ENCODE assay signal across 1 cellular context in the genomic region with DNA sequence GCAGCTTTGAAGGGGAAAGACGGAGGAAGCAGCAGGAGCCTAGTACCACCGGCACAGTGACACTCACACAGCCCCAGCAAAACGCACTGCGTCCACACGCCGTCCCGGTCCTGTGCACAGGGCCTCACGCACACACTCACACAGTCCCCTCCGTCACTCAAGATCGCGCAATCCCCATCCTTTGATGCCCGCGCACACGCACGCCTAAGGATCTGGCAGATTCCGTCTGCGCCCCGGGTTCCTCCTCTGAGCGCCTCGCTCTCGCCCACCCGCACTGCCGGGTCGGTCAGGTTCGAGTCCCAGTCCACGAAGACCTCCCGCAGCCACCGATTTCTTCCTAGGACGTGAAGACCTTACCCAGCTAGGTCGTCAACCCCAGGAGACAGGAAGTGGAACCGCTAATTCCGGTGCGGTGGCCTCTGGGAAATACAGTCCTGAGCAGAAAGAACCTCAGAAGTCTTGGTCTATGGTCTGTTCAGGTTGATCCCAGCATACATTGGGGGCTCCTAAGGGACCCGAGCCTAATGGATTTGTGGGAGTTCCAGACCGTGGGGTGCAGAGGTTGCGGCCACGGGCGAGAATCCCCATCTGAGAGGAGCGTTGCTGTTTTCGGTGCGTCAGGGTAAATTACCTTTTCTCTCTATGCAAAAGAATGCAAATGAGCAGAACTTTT.
TF ChIP-seq lines count a peak whose summit lies in the region.

Gene ZNF780B (minus strand): TSS at position 400 of the 673 bp plus-strand sequence. CDS start 5,899 bp downstream, outside the sequence.

TF ChIP-seq in HepG2, 621 proteins besides CTCF, POLR2A, EP300 and RAD21 (continued from another document and continues in another):
- TF ChIP-seq, protein P1, sequence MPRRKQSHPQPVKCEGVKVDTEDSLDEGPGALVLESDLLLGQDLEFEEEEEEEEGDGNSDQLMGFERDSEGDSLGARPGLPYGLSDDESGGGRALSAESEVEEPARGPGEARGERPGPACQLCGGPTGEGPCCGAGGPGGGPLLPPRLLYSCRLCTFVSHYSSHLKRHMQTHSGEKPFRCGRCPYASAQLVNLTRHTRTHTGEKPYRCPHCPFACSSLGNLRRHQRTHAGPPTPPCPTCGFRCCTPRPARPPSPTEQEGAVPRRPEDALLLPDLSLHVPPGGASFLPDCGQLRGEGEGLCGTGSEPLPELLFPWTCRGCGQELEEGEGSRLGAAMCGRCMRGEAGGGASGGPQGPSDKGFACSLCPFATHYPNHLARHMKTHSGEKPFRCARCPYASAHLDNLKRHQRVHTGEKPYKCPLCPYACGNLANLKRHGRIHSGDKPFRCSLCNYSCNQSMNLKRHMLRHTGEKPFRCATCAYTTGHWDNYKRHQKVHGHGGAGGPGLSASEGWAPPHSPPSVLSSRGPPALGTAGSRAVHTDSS (CRISPR knock-in tag; conservative IDR thresholded peaks at IDR 0.05) = no peak
- TF ChIP-seq ZFX (CRISPR knock-in tag; IDR thresholded peaks at IDR 0.05; ENCODE audit: low read depth) (peak; percentile 87), ZSCAN31 (CRISPR knock-in tag; IDR thresholded peaks at IDR 0.05; ENCODE audit: low read depth) (peak; percentile 59; the same call in 1 of the 2 replicates), KLF12 (CRISPR knock-in tag; IDR thresholded peaks at IDR 0.05; ENCODE audit: borderline replicate concordance) (no peak), PRPF4 (IDR thresholded peaks at IDR 0.05; ENCODE audit: low read depth, low read length, poor library complexity, severe bottlenecking) (no peak), CCDC6 (CRISPR knock-in tag; IDR thresholded peaks at IDR 0.05) (peak; percentile 64; the same call in 1 of the 2 replicates), GTF2F1 (IDR thresholded peaks at IDR 0.05; ENCODE audit: low read length) (no peak), HOXA7 (CRISPR knock-in tag; IDR thresholded peaks at IDR 0.05) (no peak), NR2F2 (IDR thresholded peaks at IDR 0.05; ENCODE audit: borderline replicate concordance, low read depth) (no peak), ZNF781 (CRISPR knock-in tag; IDR thresholded peaks at IDR 0.05; ENCODE audit: borderline replicate concordance, not compliant biosample characterization) (peak; percentile 83), ZNF326 (CRISPR knock-in tag; IDR thresholded peaks at IDR 0.05; ENCODE audit: borderline replicate concordance) (no peak), ZFP62 (CRISPR knock-in tag; IDR thresholded peaks at IDR 0.05) (no peak), PHF21A (CRISPR knock-in tag; IDR thresholded peaks at IDR 0.05) (peak; percentile 47; the same call in 1 of the 2 replicates), HNRNPH1 (optimal IDR thresholded peaks at IDR 0.05; ENCODE audit: low read depth, low read length) (no peak), MED13 (CRISPR knock-in tag; IDR thresholded peaks at IDR 0.05) (0 out of 2 replicates have a peak, but pooled peaks have one; percentile 26), ZNF292 (CRISPR knock-in tag; IDR thresholded peaks at IDR 0.05; ENCODE audit: borderline replicate concordance, low read depth) (peak; percentile 79; the same call in 1 of the 2 replicates), AHDC1 (CRISPR knock-in tag; IDR thresholded peaks at IDR 0.05; ENCODE audit: borderline replicate concordance) (no peak), PHF5A (CRISPR knock-in tag; IDR thresholded peaks at IDR 0.05; ENCODE audit: low read depth, unreplicated experiment) (no peak), FOSL2 (CRISPR knock-in tag; IDR thresholded peaks at IDR 0.05) (0 out of 2 replicates have a peak, but pooled peaks have one; percentile 11), MXI1 (IDR thresholded peaks at IDR 0.05; ENCODE audit: borderline replicate concordance, low read depth, low read length) (no peak), DNMT3B (CRISPR knock-in tag; conservative IDR thresholded peaks at IDR 0.05) (no peak)
- TF ChIP-seq, protein P2, sequence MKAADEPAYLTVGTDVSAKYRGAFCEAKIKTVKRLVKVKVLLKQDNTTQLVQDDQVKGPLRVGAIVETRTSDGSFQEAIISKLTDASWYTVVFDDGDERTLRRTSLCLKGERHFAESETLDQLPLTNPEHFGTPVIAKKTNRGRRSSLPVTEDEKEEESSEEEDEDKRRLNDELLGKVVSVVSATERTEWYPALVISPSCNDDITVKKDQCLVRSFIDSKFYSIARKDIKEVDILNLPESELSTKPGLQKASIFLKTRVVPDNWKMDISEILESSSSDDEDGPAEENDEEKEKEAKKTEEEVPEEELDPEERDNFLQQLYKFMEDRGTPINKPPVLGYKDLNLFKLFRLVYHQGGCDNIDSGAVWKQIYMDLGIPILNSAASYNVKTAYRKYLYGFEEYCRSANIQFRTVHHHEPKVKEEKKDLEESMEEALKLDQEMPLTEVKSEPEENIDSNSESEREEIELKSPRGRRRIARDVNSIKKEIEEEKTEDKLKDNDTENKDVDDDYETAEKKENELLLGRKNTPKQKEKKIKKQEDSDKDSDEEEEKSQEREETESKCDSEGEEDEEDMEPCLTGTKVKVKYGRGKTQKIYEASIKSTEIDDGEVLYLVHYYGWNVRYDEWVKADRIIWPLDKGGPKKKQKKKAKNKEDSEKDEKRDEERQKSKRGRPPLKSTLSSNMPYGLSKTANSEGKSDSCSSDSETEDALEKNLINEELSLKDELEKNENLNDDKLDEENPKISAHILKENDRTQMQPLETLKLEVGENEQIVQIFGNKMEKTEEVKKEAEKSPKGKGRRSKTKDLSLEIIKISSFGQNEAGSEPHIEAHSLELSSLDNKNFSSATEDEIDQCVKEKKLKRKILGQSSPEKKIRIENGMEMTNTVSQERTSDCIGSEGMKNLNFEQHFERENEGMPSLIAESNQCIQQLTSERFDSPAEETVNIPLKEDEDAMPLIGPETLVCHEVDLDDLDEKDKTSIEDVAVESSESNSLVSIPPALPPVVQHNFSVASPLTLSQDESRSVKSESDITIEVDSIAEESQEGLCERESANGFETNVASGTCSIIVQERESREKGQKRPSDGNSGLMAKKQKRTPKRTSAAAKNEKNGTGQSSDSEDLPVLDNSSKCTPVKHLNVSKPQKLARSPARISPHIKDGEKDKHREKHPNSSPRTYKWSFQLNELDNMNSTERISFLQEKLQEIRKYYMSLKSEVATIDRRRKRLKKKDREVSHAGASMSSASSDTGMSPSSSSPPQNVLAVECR (CRISPR knock-in tag; IDR thresholded peaks at IDR 0.05; ENCODE audit: borderline replicate concordance) = peak; percentile 91
- TF ChIP-seq, protein P3, sequence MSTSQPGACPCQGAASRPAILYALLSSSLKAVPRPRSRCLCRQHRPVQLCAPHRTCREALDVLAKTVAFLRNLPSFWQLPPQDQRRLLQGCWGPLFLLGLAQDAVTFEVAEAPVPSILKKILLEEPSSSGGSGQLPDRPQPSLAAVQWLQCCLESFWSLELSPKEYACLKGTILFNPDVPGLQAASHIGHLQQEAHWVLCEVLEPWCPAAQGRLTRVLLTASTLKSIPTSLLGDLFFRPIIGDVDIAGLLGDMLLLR (CRISPR knock-in tag; IDR thresholded peaks at IDR 0.05) = 0 out of 2 replicates have a peak, but pooled peaks have one; percentile 45
- TF ChIP-seq, protein P4, sequence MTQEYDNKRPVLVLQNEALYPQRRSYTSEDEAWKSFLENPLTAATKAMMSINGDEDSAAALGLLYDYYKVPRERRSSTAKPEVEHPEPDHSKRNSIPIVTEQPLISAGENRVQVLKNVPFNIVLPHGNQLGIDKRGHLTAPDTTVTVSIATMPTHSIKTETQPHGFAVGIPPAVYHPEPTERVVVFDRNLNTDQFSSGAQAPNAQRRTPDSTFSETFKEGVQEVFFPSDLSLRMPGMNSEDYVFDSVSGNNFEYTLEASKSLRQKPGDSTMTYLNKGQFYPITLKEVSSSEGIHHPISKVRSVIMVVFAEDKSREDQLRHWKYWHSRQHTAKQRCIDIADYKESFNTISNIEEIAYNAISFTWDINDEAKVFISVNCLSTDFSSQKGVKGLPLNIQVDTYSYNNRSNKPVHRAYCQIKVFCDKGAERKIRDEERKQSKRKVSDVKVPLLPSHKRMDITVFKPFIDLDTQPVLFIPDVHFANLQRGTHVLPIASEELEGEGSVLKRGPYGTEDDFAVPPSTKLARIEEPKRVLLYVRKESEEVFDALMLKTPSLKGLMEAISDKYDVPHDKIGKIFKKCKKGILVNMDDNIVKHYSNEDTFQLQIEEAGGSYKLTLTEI (CRISPR knock-in tag; conservative IDR thresholded peaks at IDR 0.05) = no peak
- TF ChIP-seq, protein P5, sequence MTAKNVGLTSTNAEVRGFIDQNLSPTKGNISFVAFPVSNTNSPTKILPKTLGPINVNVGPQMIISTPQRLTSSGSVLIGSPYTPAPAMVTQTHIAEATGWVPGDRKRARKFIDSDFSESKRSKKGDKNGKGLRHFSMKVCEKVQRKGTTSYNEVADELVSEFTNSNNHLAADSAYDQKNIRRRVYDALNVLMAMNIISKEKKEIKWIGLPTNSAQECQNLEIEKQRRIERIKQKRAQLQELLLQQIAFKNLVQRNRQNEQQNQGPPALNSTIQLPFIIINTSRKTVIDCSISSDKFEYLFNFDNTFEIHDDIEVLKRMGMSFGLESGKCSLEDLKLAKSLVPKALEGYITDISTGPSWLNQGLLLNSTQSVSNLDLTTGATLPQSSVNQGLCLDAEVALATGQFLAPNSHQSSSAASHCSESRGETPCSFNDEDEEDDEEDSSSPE (CRISPR knock-in tag; IDR thresholded peaks at IDR 0.05) = peak; percentile 23; the same call in 1 of the 2 replicates
- TF ChIP-seq, protein P6, sequence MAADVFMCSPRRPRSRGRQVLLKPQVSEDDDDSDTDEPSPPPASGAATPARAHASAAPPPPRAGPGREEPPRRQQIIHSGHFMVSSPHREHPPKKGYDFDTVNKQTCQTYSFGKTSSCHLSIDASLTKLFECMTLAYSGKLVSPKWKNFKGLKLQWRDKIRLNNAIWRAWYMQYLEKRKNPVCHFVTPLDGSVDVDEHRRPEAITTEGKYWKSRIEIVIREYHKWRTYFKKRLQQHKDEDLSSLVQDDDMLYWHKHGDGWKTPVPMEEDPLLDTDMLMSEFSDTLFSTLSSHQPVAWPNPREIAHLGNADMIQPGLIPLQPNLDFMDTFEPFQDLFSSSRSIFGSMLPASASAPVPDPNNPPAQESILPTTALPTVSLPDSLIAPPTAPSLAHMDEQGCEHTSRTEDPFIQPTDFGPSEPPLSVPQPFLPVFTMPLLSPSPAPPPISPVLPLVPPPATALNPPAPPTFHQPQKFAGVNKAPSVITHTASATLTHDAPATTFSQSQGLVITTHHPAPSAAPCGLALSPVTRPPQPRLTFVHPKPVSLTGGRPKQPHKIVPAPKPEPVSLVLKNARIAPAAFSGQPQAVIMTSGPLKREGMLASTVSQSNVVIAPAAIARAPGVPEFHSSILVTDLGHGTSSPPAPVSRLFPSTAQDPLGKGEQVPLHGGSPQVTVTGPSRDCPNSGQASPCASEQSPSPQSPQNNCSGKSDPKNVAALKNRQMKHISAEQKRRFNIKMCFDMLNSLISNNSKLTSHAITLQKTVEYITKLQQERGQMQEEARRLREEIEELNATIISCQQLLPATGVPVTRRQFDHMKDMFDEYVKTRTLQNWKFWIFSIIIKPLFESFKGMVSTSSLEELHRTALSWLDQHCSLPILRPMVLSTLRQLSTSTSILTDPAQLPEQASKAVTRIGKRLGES (CRISPR knock-in tag; IDR thresholded peaks at IDR 0.05; ENCODE audit: borderline replicate concordance) = no peak
- TF ChIP-seq, protein P7, sequence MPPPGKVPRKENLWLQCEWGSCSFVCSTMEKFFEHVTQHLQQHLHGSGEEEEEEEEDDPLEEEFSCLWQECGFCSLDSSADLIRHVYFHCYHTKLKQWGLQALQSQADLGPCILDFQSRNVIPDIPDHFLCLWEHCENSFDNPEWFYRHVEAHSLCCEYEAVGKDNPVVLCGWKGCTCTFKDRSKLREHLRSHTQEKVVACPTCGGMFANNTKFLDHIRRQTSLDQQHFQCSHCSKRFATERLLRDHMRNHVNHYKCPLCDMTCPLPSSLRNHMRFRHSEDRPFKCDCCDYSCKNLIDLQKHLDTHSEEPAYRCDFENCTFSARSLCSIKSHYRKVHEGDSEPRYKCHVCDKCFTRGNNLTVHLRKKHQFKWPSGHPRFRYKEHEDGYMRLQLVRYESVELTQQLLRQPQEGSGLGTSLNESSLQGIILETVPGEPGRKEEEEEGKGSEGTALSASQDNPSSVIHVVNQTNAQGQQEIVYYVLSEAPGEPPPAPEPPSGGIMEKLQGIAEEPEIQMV (CRISPR knock-in tag; IDR thresholded peaks at IDR 0.05; ENCODE audit: low read depth) = peak; percentile 69; the same call in 1 of the 2 replicates
- TF ChIP-seq, protein P8, sequence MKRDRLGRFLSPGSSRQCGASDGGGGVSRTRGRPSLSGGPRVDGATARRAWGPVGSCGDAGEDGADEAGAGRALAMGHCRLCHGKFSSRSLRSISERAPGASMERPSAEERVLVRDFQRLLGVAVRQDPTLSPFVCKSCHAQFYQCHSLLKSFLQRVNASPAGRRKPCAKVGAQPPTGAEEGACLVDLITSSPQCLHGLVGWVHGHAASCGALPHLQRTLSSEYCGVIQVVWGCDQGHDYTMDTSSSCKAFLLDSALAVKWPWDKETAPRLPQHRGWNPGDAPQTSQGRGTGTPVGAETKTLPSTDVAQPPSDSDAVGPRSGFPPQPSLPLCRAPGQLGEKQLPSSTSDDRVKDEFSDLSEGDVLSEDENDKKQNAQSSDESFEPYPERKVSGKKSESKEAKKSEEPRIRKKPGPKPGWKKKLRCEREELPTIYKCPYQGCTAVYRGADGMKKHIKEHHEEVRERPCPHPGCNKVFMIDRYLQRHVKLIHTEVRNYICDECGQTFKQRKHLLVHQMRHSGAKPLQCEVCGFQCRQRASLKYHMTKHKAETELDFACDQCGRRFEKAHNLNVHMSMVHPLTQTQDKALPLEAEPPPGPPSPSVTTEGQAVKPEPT (CRISPR knock-in tag; IDR thresholded peaks at IDR 0.05; ENCODE audit: low read depth) = peak; percentile 40; the same call in 1 of the 2 replicates
